ENCODE assay signal across 18 cellular contexts in the genomic region with DNA sequence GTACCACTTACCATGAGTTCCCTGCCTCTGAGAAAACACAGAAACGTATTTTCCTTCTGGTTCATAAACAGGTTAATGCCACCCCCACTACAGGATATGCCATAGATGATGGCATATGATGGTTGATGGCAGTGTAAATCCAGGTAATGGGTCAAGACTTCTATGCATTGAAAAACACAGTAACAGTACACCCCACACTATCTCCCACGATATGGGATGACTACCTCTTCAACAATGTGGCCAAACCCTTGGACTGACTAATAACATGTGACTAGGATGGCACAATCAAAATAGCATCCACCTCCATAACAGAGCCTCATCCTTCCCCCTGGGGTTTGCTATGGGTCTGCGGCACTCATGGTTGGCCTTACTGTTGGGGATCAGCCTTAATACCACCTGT. TPM values are rescaled to one million over a fixed set of nuclear protein-coding genes. Genes with fewer than 3 reads are reported as not detected.
DNase-seq lines count a peak whose midpoint lies in the region; ATAC-seq and TF ChIP-seq lines count a peak whose summit lies in the region.
"Had no signal": no experiment of that assay in that cellular context is flagged by ENCODE, and none has a peak within 500 bp of the region (broad histone marks: within the 10 kb centered on the region; RNA-seq: fewer than 3 reads in every experiment).

No MANE protein-coding gene starts in this region.

- H3K36me3 ChIP-seq in liver (ENCODE audit: control insufficient read depth in 4 of 4, insufficient read depth in 3 of 4, low read depth in 1 of 4, low read length in 3 of 4) (peaks cover 6 to 11% (median 9%) of the 10 kb centered on the region in 4 donors), right lobe of liver (peaks cover 0 to 7% (median 4%) of the 10 kb centered on the region in 4 donors), PC-3 (ENCODE audit: low read depth, low read length) (no peaks in the 10 kb centered on the region), subcutaneous abdominal adipose tissue (ENCODE audit: control insufficient read depth in 5 of 5, insufficient read depth in 5 of 5, low read length in 5 of 5) (peaks cover 10 to 16% (median 10%) of the 10 kb centered on the region in 5 donors), H7 (replicated peaks; ENCODE audit: control insufficient read depth, insufficient read depth, low read length) (peaks cover 4% of the 10 kb centered on the region), HAP-1 (replicated peaks) (no peaks in the 10 kb centered on the region)
- H3K36me3 ChIP-seq: MG63 had no signal

- 0 out of 2 replicates have a peak overlapping the region, but pooled peaks have one; percentile 0 for H3K4me2 ChIP-seq in PC-3 (ENCODE audit: low read length)

- H3K9me2 ChIP-seq in PC-3 (replicated peaks; ENCODE audit: low read length): no peaks in the 10 kb centered on the region

- H3K27ac ChIP-seq in liver (ENCODE audit: low read depth in 1 of 2, low read length in 2 of 2) (no peak overlapping the region), right lobe of liver (no peak overlapping the region), PC-3 (ENCODE audit: low read length) (no peak overlapping the region), epithelial cell of prostate (peak overlapping the region; percentile 46), subcutaneous abdominal adipose tissue (ENCODE audit: low read depth, low read length) (no peak overlapping the region)

- CTCF ChIA-PET in PC-3 (lab: Charles Lee): no interaction called here

- POLR2A ChIA-PET in PC-3 (lab: Charles Lee; ENCODE audit: unreplicated experiment): no interaction called here

- BruUV-seq in PC-3 (replicated peaks; lab: Mats Ljungman, UMichigan): no TSS peak

- no peak for TF ChIP-seq RAD21 in liver (IDR thresholded peaks at IDR 0.05)

- WGBS in liver: 95% methylated on average over 3 of the region's 3 CpGs
- 95% methylated on average over 3 of the region's 3 CpGs for WGBS in right lobe of liver (ENCODE audit: insufficient coverage, low coverage, low lambda C conversion rate, missing lambda C conversion rate)

- H3K4me1 ChIP-seq in liver (ENCODE audit: control insufficient read depth in 4 of 4, insufficient read depth in 4 of 4, low read length in 3 of 4): no peaks in the 10 kb centered on the region
- H3K4me1 ChIP-seq in right lobe of liver: no peaks in the 10 kb centered on the region
- peaks cover 18% of the 10 kb centered on the region for H3K4me1 ChIP-seq in PC-3 (ENCODE audit: insufficient read depth, low read length)
- no peaks in the 10 kb centered on the region for H3K4me1 ChIP-seq in subcutaneous abdominal adipose tissue (ENCODE audit: control insufficient read depth in 5 of 5, insufficient read depth in 5 of 5, low read length in 5 of 5)
- H3K4me1 ChIP-seq in HAP-1: no peaks in the 10 kb centered on the region

- H4K20me1 ChIP-seq in PC-3 (ENCODE audit: low read length): no peaks in the 10 kb centered on the region

- no peaks in the 10 kb centered on the region for H3K79me2 ChIP-seq in PC-3 (ENCODE audit: low read length)

- H3K9me3 ChIP-seq in liver (ENCODE audit: control insufficient read depth in 4 of 4, low read length in 3 of 4): peaks cover 27 to 69% (median 49%) of the 10 kb centered on the region in 4 donors
- H3K9me3 ChIP-seq in right lobe of liver: peaks cover 0 to 35% (median 0%) of the 10 kb centered on the region in 4 donors
- H3K9me3 ChIP-seq in PC-3 (ENCODE audit: low read length): no peaks in the 10 kb centered on the region
- H3K9me3 ChIP-seq in subcutaneous abdominal adipose tissue (ENCODE audit: control insufficient read depth in 5 of 5, low read length in 5 of 5): peaks cover 36 to 96% (median 78%) of the 10 kb centered on the region in 5 donors
- H3K9me3 ChIP-seq in HAP-1: no peaks in the 10 kb centered on the region

- ATAC-seq in right lobe of liver: no peak
- ATAC-seq in PC-3: peak; percentile 50

- H3K4me3 ChIP-seq in liver (ENCODE audit: low read depth in 1 of 3, low read length in 3 of 3) (peak overlapping the region in 2 of 3 donors; percentile 27 to 61), right lobe of liver (no peak overlapping the region), PC-3 (ENCODE audit: low read length) (no peak overlapping the region), subcutaneous abdominal adipose tissue (ENCODE audit: low read depth in 1 of 5, low read length in 5 of 5) (peak overlapping the region in 4 of 5 donors; percentile 3 to 43 (median 20)), H7 (ENCODE audit: insufficient read depth, low read depth, low read length) (no peak overlapping the region), HAP-1 (no peak overlapping the region)
- H3K4me3 ChIP-seq: MG63 had no signal

- in situ Hi-C loops in HAP-1 (cut with MboI; ENCODE audit: low sequenced_read_pairs): no loop called here

- TF ChIP-seq POLR2A in right lobe of liver (IDR thresholded peaks at IDR 0.05): no peak

- no peaks in the 10 kb centered on the region for H3F3A ChIP-seq in PC-3 (ENCODE audit: low read length, unreplicated experiment)

- no peak for TF ChIP-seq CTCF in liver (IDR thresholded peaks at IDR 0.05; ENCODE audit: low read depth, low read length, missing input control)
- TF ChIP-seq CTCF in right lobe of liver (IDR thresholded peaks at IDR 0.05): no peak
- TF ChIP-seq CTCF in PC-3 (conservative IDR thresholded peaks at IDR 0.05; ENCODE audit: low read depth, low read length): no peak

- intact Hi-C loops in right lobe of liver (cut with DNase I): no loop called here
- intact Hi-C loops in PC-3 (cut with micrococcal nuclease): no loop called here

- no peak for DNase-seq in right lobe of liver
- peak; percentile 59 for DNase-seq in PC-3
- no peak for DNase-seq in epithelial cell of prostate (ENCODE audit: low read depth, low spot score)
- DNase-seq in H7: no peak
- DNase-seq in NCI-H774 (lab: John Stamatoyannopoulos, UW): no peak
- DNase-seq in HAP-1 (ENCODE audit: low spot score in 2 of 2): no peak
- DNase-seq: C1 segment of cervical spinal cord, DND-41, Karpas-422, MG63, NCI-H1092, NCI-H1694, NCI-H2107, NCI-H2227 treated with DMSO at 0.1 percent for 48 hours, NCI-H526 treated with DMSO at 0.1 percent for 48 hours, OCI-M1 had no signal

- no peak overlapping the region for H2AFZ ChIP-seq in PC-3 (ENCODE audit: low read length)

- H3K9ac ChIP-seq in liver (ENCODE audit: low read depth in 1 of 2, low read length in 2 of 2): no peak overlapping the region
- no peak overlapping the region for H3K9ac ChIP-seq in PC-3 (ENCODE audit: low read length)
- H3K9ac ChIP-seq in subcutaneous abdominal adipose tissue (ENCODE audit: low read length in 5 of 5): no peak overlapping the region

- no peaks in the 10 kb centered on the region for H3K27me3 ChIP-seq in liver (ENCODE audit: control insufficient read depth in 4 of 4, insufficient read depth in 4 of 4, low read length in 3 of 4)
- H3K27me3 ChIP-seq in right lobe of liver: no peaks in the 10 kb centered on the region
- no peaks in the 10 kb centered on the region for H3K27me3 ChIP-seq in PC-3 (ENCODE audit: low read length)
- H3K27me3 ChIP-seq in subcutaneous abdominal adipose tissue (ENCODE audit: control insufficient read depth in 5 of 5, insufficient read depth in 4 of 5, low read length in 5 of 5): no peaks in the 10 kb centered on the region
- no peaks in the 10 kb centered on the region for H3K27me3 ChIP-seq in H7 (ENCODE audit: control insufficient read depth, insufficient read depth, low read length)
- H3K27me3 ChIP-seq in HAP-1 (ENCODE audit: low read depth): no peaks in the 10 kb centered on the region
- H3K27me3 ChIP-seq: MG63 had no signal

TF ChIP-seq in liver, 16 proteins besides CTCF, POLR2A, EP300 and RAD21 (continues in another document):
- TF ChIP-seq HNF4A (conservative IDR thresholded peaks at IDR 0.05) (no peak), JUND (IDR thresholded peaks at IDR 0.05) (no peak), EGR1 (IDR thresholded peaks at IDR 0.05; ENCODE audit: low read depth in 2 of 2) (no peak), HNF4G (IDR thresholded peaks at IDR 0.05) (no peak), TAF1 (conservative IDR thresholded peaks at IDR 0.05) (no peak), NR2F2 (IDR thresholded peaks at IDR 0.05) (no peak), YY1 (IDR thresholded peaks at IDR 0.05) (no peak), FOXA2 (IDR thresholded peaks at IDR 0.05) (no peak)
- TF ChIP-seq, protein P1, sequence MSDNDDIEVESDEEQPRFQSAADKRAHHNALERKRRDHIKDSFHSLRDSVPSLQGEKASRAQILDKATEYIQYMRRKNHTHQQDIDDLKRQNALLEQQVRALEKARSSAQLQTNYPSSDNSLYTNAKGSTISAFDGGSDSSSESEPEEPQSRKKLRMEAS (IDR thresholded peaks at IDR 0.05): no peak
- TF ChIP-seq, protein P2, sequence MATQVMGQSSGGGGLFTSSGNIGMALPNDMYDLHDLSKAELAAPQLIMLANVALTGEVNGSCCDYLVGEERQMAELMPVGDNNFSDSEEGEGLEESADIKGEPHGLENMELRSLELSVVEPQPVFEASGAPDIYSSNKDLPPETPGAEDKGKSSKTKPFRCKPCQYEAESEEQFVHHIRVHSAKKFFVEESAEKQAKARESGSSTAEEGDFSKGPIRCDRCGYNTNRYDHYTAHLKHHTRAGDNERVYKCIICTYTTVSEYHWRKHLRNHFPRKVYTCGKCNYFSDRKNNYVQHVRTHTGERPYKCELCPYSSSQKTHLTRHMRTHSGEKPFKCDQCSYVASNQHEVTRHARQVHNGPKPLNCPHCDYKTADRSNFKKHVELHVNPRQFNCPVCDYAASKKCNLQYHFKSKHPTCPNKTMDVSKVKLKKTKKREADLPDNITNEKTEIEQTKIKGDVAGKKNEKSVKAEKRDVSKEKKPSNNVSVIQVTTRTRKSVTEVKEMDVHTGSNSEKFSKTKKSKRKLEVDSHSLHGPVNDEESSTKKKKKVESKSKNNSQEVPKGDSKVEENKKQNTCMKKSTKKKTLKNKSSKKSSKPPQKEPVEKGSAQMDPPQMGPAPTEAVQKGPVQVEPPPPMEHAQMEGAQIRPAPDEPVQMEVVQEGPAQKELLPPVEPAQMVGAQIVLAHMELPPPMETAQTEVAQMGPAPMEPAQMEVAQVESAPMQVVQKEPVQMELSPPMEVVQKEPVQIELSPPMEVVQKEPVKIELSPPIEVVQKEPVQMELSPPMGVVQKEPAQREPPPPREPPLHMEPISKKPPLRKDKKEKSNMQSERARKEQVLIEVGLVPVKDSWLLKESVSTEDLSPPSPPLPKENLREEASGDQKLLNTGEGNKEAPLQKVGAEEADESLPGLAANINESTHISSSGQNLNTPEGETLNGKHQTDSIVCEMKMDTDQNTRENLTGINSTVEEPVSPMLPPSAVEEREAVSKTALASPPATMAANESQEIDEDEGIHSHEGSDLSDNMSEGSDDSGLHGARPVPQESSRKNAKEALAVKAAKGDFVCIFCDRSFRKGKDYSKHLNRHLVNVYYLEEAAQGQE (IDR thresholded peaks at IDR 0.05): no peak

RNA-seq across cellular contexts. Expression of a gene that starts 22.0 kb away (rescaled TPM):
- total RNA-seq in liver (1 to 10 TPM; 2.6 to 5.3 TPM), right lobe of liver (1 to 10 TPM; 1.3 to 2.7 (median 1.9) TPM), PC-3 (2014; rRNA removed) (0.92 and 1.0 TPM in 2 replicates)
- polyA plus RNA-seq in liver: 1 to 10 TPM in 1 of 2 donors, under 1 TPM in 1; 0.96 to 1.7 TPM
- 1.6 and 2.1 TPM in 2 replicates for total RNA-seq in H7 (2014; rRNA removed; shearing (Covaris generic))

RNA-seq across cellular contexts. Expression of a gene that starts 23.2 kb away (rescaled TPM):
- 1 to 10 TPM in 1 of 2 donors, under 1 TPM in 1; 0.17 to 1.6 TPM for total RNA-seq in liver
- under 1 TPM in 1 of 2 donors, not detected in 1; 0.94 TPM for polyA plus RNA-seq in liver
- not detected for total RNA-seq in right lobe of liver
- total RNA-seq in PC-3 (2014; rRNA removed): 0.69 and 0.73 TPM in 2 replicates
- total RNA-seq in H7 (2014; rRNA removed; shearing (Covaris generic)): 0.48 and 1.1 TPM in 2 replicates

Comparison
In these comparisons a context has a peak if more than half of its experiments do, and no peak if none do; other contexts are left out.
1. H3K4me3 ChIP-seq: peak in liver (2 of 3) and subcutaneous abdominal adipose tissue (4 of 5); none in right lobe of liver (0 of 3), PC-3 (single experiment), H7 (single experiment) and HAP-1 (single experiment).